ENCODE assay signal across 9 cellular contexts in genomic region chr2:109164739-109165221, GRCh38. TPM values are rescaled to one million over a fixed set of nuclear protein-coding genes. Genes with fewer than 3 reads are reported as not detected.
DNase-seq lines count a peak whose midpoint lies in the region; ATAC-seq and TF ChIP-seq lines count a peak whose summit lies in the region.
"Had no signal": no experiment of that assay in that cellular context is flagged by ENCODE, and none has a peak within 500 bp of the region (broad histone marks: within the 10 kb centered on the region; RNA-seq: fewer than 3 reads in every experiment).

No MANE protein-coding gene starts in this region.

- no peaks in the 10 kb centered on the region for H3K9me3 ChIP-seq in MM.1S (replicated peaks; ENCODE audit: insufficient read depth, low read length)

- H3K9me3 Mint-ChIP-seq in activated T-helper 17 cell treated with anti-CD3 and anti-CD28 coated beads, Interleukin-2, amount 50 U/mL, for 72 hours, result no peaks in the 10 kb centered on the region

- no peaks in the 10 kb centered on the region for H3F3A ChIP-seq in MM.1S (ENCODE audit: insufficient read depth, low read length)

- H3K79me2 ChIP-seq in MM.1S (ENCODE audit: low read length), result peaks cover 88% of the 10 kb centered on the region

- H3K27me3 Mint-ChIP-seq in activated T-helper 17 cell treated with anti-CD3 and anti-CD28 coated beads, Interleukin-2, amount 50 U/mL, for 72 hours, result peaks cover 19% of the 10 kb centered on the region

- peak overlapping the region; percentile 57 for H3K27ac ChIP-seq in rectal smooth muscle tissue (ENCODE audit: low read depth, low read length)
- no peak overlapping the region for H3K27ac ChIP-seq in MM.1S (ENCODE audit: low read length)
- H3K27ac ChIP-seq: SK-N-MC had no signal

- ATAC-seq in HG02759 (IDR thresholded peaks at IDR 0.05; ENCODE audit: unreplicated experiment), result no peak
- no peak for ATAC-seq in activated T-helper 17 cell treated with anti-CD3 and anti-CD28 coated beads, Interleukin-2, amount 50 U/mL, for 72 hours (replicated peaks)

- DNase-seq in Daoy (ENCODE audit: low read depth) (peak; percentile 63), RPMI7951 (ENCODE audit: low read depth) (peak; percentile 90), fibroblast of mammary gland (ENCODE audit: low read depth) (peak; percentile 94), MM.1S (no peak)
- DNase-seq in activated naive CD4-positive, alpha-beta T cell (lab: John Stamatoyannopoulos, UW), result no peak

- no peak overlapping the region for H3K27ac Mint-ChIP-seq in activated T-helper 17 cell treated with anti-CD3 and anti-CD28 coated beads, Interleukin-2, amount 50 U/mL, for 72 hours

- no peak overlapping the region for H3K4me2 ChIP-seq in MM.1S (ENCODE audit: low read depth, low read length)

- H3K9me2 ChIP-seq in MM.1S (replicated peaks; ENCODE audit: insufficient read depth, low read length), result no peaks in the 10 kb centered on the region

- H3K4me3 ChIP-seq in fibroblast of mammary gland (ENCODE audit: control insufficient read depth, low read depth, low read length) (no peak overlapping the region), rectal smooth muscle tissue (ENCODE audit: low read length) (no peak overlapping the region), MM.1S (ENCODE audit: low read length) (no peak overlapping the region)
- H3K4me3 ChIP-seq: SK-N-MC had no signal

- H3K36me3 ChIP-seq in rectal smooth muscle tissue (ENCODE audit: control insufficient read depth, insufficient read depth, low read length), result no peaks in the 10 kb centered on the region
- H3K36me3 ChIP-seq in MM.1S (replicated peaks; ENCODE audit: insufficient read depth, low read length), result no peaks in the 10 kb centered on the region

- H3K9ac ChIP-seq in rectal smooth muscle tissue (ENCODE audit: low read length), result no peak overlapping the region
- H3K9ac ChIP-seq in MM.1S (ENCODE audit: low read length), result no peak overlapping the region

- H3K4me1 ChIP-seq in rectal smooth muscle tissue (ENCODE audit: control insufficient read depth, insufficient read depth, low read length) (peaks cover 13% of the 10 kb centered on the region), MM.1S (ENCODE audit: low read length) (peaks cover 11% of the 10 kb centered on the region)

- no peaks in the 10 kb centered on the region for H4K20me1 ChIP-seq in MM.1S (ENCODE audit: insufficient read depth, low read length)

- H3K27me3 ChIP-seq in rectal smooth muscle tissue (ENCODE audit: control insufficient read depth, insufficient read depth, low read length) (no peaks in the 10 kb centered on the region), MM.1S (replicated peaks; ENCODE audit: insufficient read depth, low read length) (no peaks in the 10 kb centered on the region)

- TF ChIP-seq CTCF in fibroblast of mammary gland (conservative IDR thresholded peaks at IDR 0.05; ENCODE audit: control insufficient read depth, insufficient read depth, low read depth, low read length) (no peak), MM.1S (IDR thresholded peaks at IDR 0.05; ENCODE audit: low read length) (no peak)

- H3K36me3 Mint-ChIP-seq in activated T-helper 17 cell treated with anti-CD3 and anti-CD28 coated beads, Interleukin-2, amount 50 U/mL, for 72 hours (ENCODE audit: low read depth), result no peaks in the 10 kb centered on the region

- H2AFZ ChIP-seq in MM.1S (ENCODE audit: low read length), result no peak overlapping the region

- no peak overlapping the region for H3K4me3 Mint-ChIP-seq in activated T-helper 17 cell treated with anti-CD3 and anti-CD28 coated beads, Interleukin-2, amount 50 U/mL, for 72 hours

- peaks cover 7% of the 10 kb centered on the region for H3K4me1 Mint-ChIP-seq in activated T-helper 17 cell treated with anti-CD3 and anti-CD28 coated beads, Interleukin-2, amount 50 U/mL, for 72 hours

RNA-seq across cellular contexts. Expression of gene SH3RF3, which starts 35.8 kb away (rescaled TPM):
- total RNA-seq in Daoy (2014; rRNA removed; shearing (Covaris generic)), result 3.0 and 3.3 TPM in 2 replicates
- 4.3 and 4.6 TPM in 2 replicates for total RNA-seq in RPMI7951 (2014; rRNA removed; shearing (Covaris generic))
- under 1 TPM in 1 of 2 donors, not detected in 1; 0.05 TPM for total RNA-seq in activated T-helper 17 cell treated with anti-CD3 and anti-CD28 coated beads, Interleukin-2, amount 50 U/mL, for 72 hours

Comparison
In these comparisons a context has a peak if more than half of its experiments do, and no peak if none do; other contexts are left out.
1. DNase-seq: peak in Daoy (single experiment), RPMI7951 (single experiment) and fibroblast of mammary gland (single experiment); none in activated naive CD4-positive, alpha-beta T cell (0 of 4) and MM.1S (single experiment).